ENCODE assay signal across 32 cellular contexts in genomic region chr2:1956520-1957289, GRCh38.
"Had no signal": no experiment of that assay in that cellular context is flagged by ENCODE, and none has a peak within 500 bp of the region (broad histone marks: within the 10 kb centered on the region; RNA-seq: fewer than 3 reads in every experiment).

No MANE protein-coding gene starts in this region.

- H3K27ac ChIP-seq: brain microvascular endothelial cell, coronary artery, esophagus squamous epithelium, WERI-Rb-1 had no signal

- H3K27ac Mint-ChIP-seq: activated B cell treated with CpG ODN at 0.5 μM for 24 hours; activated CD8-positive, alpha-beta T cell treated with anti-CD3 and anti-CD28 coated beads for 36 hours; activated naive CD8-positive, alpha-beta T cell; activated T-helper 17 cell treated with anti-CD3 and anti-CD28 coated beads, Interleukin-2, amount 50 U/mL, for 72 hours; effector memory CD8-positive, alpha-beta T cell; T-helper 17 cell; T-helper 2 cell treated with Interferon-gamma antibody and Interleukin-4, amounts not matched to agents 5 μg/mL and 100 μg/mL, for 36 hours had no signal

- H3K9me3 ChIP-seq: esophagus squamous epithelium had no signal

- H3K4me3 ChIP-seq: coronary artery, esophagus squamous epithelium had no signal

- H3K27me3 Mint-ChIP-seq: effector memory CD8-positive, alpha-beta T cell; T-helper 17 cell had no signal

- H3K36me3 Mint-ChIP-seq: activated naive CD8-positive, alpha-beta T cell had no signal

- DNase-seq: activated B cell treated with CpG ODN at 0.5 μM for 24 hours; activated CD4-positive, alpha-beta T cell treated with anti-CD3 and anti-CD28 coated beads for 48 hours; activated CD4-positive, alpha-beta T cell treated with anti-CD3 and anti-CD28 coated beads, Interleukin-2, amount 50 U/mL, for 1 hour; activated CD4-positive, alpha-beta T cell treated with anti-CD3 and anti-CD28 coated beads, Interleukin-2, amount 50 U/mL, for 48 hours; activated CD8-positive, alpha-beta memory T cell treated with anti-CD3 and anti-CD28 coated beads for 24 hours; activated CD8-positive, alpha-beta T cell treated with anti-CD3 and anti-CD28 coated beads for 36 hours; activated effector memory CD4-positive, alpha-beta T cell treated with Interleukin-2 at 50 U/mL for 16 hours; activated gamma-delta T cell treated with Interleukin-2 at 50 U/mL for 16 hours; activated naive CD4-positive, alpha-beta T cell treated with anti-CD3 and anti-CD28 coated beads, Interleukin-2, amount 50 U/mL, for 16 hours; activated naive CD4-positive, alpha-beta T cell treated with Interleukin-2 at 50 U/mL for 16 hours; activated T-cell treated with anti-CD3 and anti-CD28 coated beads, Interleukin-2, amount 50 U/mL, for 4 hours; amniotic stem cell; anterior cingulate cortex; brain microvascular endothelial cell; dermis blood vessel endothelial cell; effector CD4-positive, alpha-beta T cell; effector memory CD8-positive, alpha-beta T cell; erythroblast; esophagus squamous epithelium; foreskin melanocyte; T-helper 1 cell; T-helper 17 cell; T1000; WERI-Rb-1 had no signal

- H3K36me3 ChIP-seq: brain microvascular endothelial cell, esophagus squamous epithelium, WERI-Rb-1 had no signal

- H3K4me3 Mint-ChIP-seq: activated B cell treated with CpG ODN at 0.5 μM for 24 hours; activated CD8-positive, alpha-beta T cell treated with anti-CD3 and anti-CD28 coated beads for 36 hours; activated naive CD8-positive, alpha-beta T cell; activated T-cell treated with anti-CD3 and anti-CD28 coated beads, Interleukin-2, amount 50 U/mL, for 4 hours; activated T-helper 17 cell treated with anti-CD3 and anti-CD28 coated beads, Interleukin-2, amount 50 U/mL, for 72 hours; central memory CD8-positive, alpha-beta T cell; effector memory CD8-positive, alpha-beta T cell; T-helper 17 cell; T-helper 2 cell treated with Interferon-gamma antibody and Interleukin-4, amounts not matched to agents 5 μg/mL and 100 μg/mL, for 36 hours had no signal

- ATAC-seq: activated CD4-positive, CD25-positive, alpha-beta regulatory T cell treated with anti-CD3 and anti-CD28 coated beads, Interleukin-2, amount 50 U/mL, for 24 hours; activated CD8-positive, alpha-beta T cell treated with anti-CD3 and anti-CD28 coated beads for 36 hours; activated T-cell treated with anti-CD3 and anti-CD28 coated beads, Interleukin-2, amount 50 U/mL, for 4 hours; activated T-helper 17 cell treated with anti-CD3 and anti-CD28 coated beads, Interleukin-2, amount 50 U/mL, for 72 hours; effector memory CD8-positive, alpha-beta T cell; T-helper 17 cell had no signal

- H3K27me3 ChIP-seq: brain microvascular endothelial cell had no signal

- H3K9me3 Mint-ChIP-seq: activated B cell treated with CpG ODN at 0.5 μM for 24 hours; activated CD8-positive, alpha-beta T cell treated with anti-CD3 and anti-CD28 coated beads for 36 hours; activated T-helper 17 cell treated with anti-CD3 and anti-CD28 coated beads, Interleukin-2, amount 50 U/mL, for 72 hours; effector memory CD8-positive, alpha-beta T cell; T-helper 2 cell treated with Interferon-gamma antibody and Interleukin-4, amounts not matched to agents 5 μg/mL and 100 μg/mL, for 36 hours had no signal

- FAIRE-seq: astrocyte, bronchial epithelial cell had no signal

- H3K4me1 Mint-ChIP-seq: activated B cell treated with CpG ODN at 0.5 μM for 24 hours; activated T-helper 17 cell treated with anti-CD3 and anti-CD28 coated beads, Interleukin-2, amount 50 U/mL, for 72 hours; central memory CD8-positive, alpha-beta T cell had no signal
